ENCODE assay signal across 8 cellular contexts in the genomic region with DNA sequence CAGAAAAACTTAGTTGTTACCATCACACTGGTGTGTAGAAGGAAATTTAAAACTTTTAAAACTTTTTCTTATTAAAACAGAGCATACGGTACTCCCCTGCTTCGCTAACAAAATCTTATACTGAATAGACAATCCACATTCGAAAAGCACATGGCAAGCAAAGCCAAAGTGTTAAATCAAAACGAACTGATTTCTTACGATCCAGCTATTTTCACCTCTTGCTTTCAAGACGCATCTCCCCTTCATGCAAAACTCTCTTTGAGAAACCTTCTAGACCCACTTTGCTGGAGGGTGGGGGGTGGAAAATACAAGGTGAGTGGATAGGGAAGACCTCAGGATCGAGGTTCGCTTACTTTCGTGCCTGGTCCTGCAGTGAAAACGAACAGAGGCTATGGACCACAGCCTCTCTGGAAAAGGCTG. TPM values are rescaled to one million over a fixed set of nuclear protein-coding genes. Genes with fewer than 3 reads are reported as not detected.
DNase-seq lines count a peak whose midpoint lies in the region; ATAC-seq lines count a peak whose summit lies in the region.

No MANE protein-coding gene starts in this region.

- POLR2A ChIA-PET in naive thymus-derived CD8-positive, alpha-beta T cell (lab: Charles Lee) = interaction anchor here (1.0 to 1.2 kb wide), 2 partner anchors 77 to 105 kb away, joined by 3 read pairs; partner anchors contain the start of gene TM7SF3

- peaks cover 67% of the 10 kb centered on the region for H4K20me1 ChIP-seq in BLaER1

- H3K4me1 ChIP-seq in BLaER1 = peaks cover 55% of the 10 kb centered on the region

- no peaks in the 10 kb centered on the region for H3K9me3 Mint-ChIP-seq in naive thymus-derived CD8-positive, alpha-beta T cell

- H3K4me3 Mint-ChIP-seq in naive thymus-derived CD8-positive, alpha-beta T cell = peak overlapping the region; percentile 90 to 100 (median 94)

- H3K4me2 ChIP-seq in BLaER1 = peak overlapping the region; percentile 89

- no peaks in the 10 kb centered on the region for H3K27me3 ChIP-seq in BLaER1

- in situ Hi-C loops in ACHN (cut with HindIII; ENCODE audit: low pct_ligation_motif_present, low pct_unique_long_range_greater_than_20kb, low sequenced_read_pairs) = no loop called here

- H3K36me3 Mint-ChIP-seq in naive thymus-derived CD8-positive, alpha-beta T cell = peaks cover 0 to 20% (median 7%) of the 10 kb centered on the region in 3 donors

- peak overlapping the region; percentile 90 to 100 (median 99) for H3K27ac Mint-ChIP-seq in naive thymus-derived CD8-positive, alpha-beta T cell

- DNase-seq in Jurkat, Clone E6-1 (ENCODE audit: low read depth, low spot score) = no peak
- no peak for DNase-seq in naive thymus-derived CD8-positive, alpha-beta T cell
- DNase-seq in SKM-1 treated with dmso at 0.1 percent for 144 hours (lab: John Stamatoyannopoulos, UW; ENCODE audit: unreplicated experiment) = no peak
- DNase-seq in ACHN = no peak
- no peak for DNase-seq in NCI-H1694 (lab: John Stamatoyannopoulos, UW)
- DNase-seq in SHP77 (lab: John Stamatoyannopoulos, UW) = no peak

- H3K27ac ChIP-seq in BLaER1 (peak overlapping the region; percentile 93), cingulate gyrus (ENCODE audit: low read depth, low read length) (peak overlapping the region; percentile 94)

- peak overlapping the region; percentile 95 for H3K9ac ChIP-seq in BLaER1

- peak overlapping the region; percentile 96 for H3K4me3 ChIP-seq in BLaER1
- H3K4me3 ChIP-seq in Jurkat, Clone E6-1 (ENCODE audit: low read length) = peak overlapping the region; percentile 92

- H3K36me3 ChIP-seq in BLaER1 = peaks cover 26% of the 10 kb centered on the region

- no peak for ATAC-seq in naive thymus-derived CD8-positive, alpha-beta T cell

- H3K27me3 Mint-ChIP-seq in naive thymus-derived CD8-positive, alpha-beta T cell = no peaks in the 10 kb centered on the region

- peaks cover 28 to 81% (median 67%) of the 10 kb centered on the region in 4 donors for H3K4me1 Mint-ChIP-seq in naive thymus-derived CD8-positive, alpha-beta T cell

- H3K9me3 ChIP-seq in BLaER1 = no peaks in the 10 kb centered on the region

RNA-seq across cellular contexts. Expression of gene INTS13, which starts 0.3 kb away (rescaled TPM):
- polyA plus RNA-seq in Jurkat, Clone E6-1 (2012; ENCODE audit: insufficient read depth, insufficient read length) = 57.3 TPM
- 10 to 100 TPM; 18.3 to 19.5 TPM for total RNA-seq in naive thymus-derived CD8-positive, alpha-beta T cell
- 10 to 100 TPM; 13.3 to 26.2 (median 16.1) TPM for polyA plus RNA-seq in naive thymus-derived CD8-positive, alpha-beta T cell

RNA-seq across cellular contexts. Expression of gene FGFR1OP2, which starts 0.8 kb away (rescaled TPM):
- 28.1 TPM for polyA plus RNA-seq in Jurkat, Clone E6-1 (2012; ENCODE audit: insufficient read depth, insufficient read length)
- 10 to 100 TPM; 74.4 to 74.9 TPM for total RNA-seq in naive thymus-derived CD8-positive, alpha-beta T cell
- 10 to 100 TPM; 77.0 to 91.8 (median 81.4) TPM for polyA plus RNA-seq in naive thymus-derived CD8-positive, alpha-beta T cell
